In the genomic region with DNA sequence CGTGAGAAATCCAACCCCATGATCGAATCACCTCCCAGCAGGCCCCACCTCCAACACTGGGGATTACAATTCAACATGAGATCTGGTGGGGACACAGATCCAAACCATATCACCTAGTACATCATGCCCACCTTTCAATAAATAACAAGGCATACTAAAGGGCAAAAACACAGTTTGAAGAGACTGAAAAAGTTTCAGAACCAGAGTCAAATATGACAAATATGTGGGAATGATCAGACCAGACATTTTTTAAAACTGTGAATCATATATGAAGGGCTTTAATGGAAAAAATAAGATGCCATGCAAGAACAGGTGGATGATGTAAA, we compare ENCODE assay signal across 25 cellular contexts.
A peak's percentile ranks its signal among the peaks of the same experiment; 100 is the strongest.
DNase-seq lines count a peak whose midpoint lies in the region; ATAC-seq lines count a peak whose summit lies in the region.
"Had no signal": no experiment of that assay in that cellular context is flagged by ENCODE, and none has a peak within 500 bp of the region (broad histone marks: within the 10 kb centered on the region; RNA-seq: fewer than 3 reads in every experiment).

No MANE protein-coding gene starts in this region.

- H3K36me3 Mint-ChIP-seq in activated naive CD4-positive, alpha-beta T cell treated with anti-CD3 and anti-CD28 coated beads, Interleukin-2, amount 50 U/mL, for 72 hours: peaks cover 29 to 72% of the 10 kb centered on the region in 2 donors
- H3K36me3 Mint-ChIP-seq in activated T-helper 1 cell treated with anti-CD3 and anti-CD28 coated beads, Interleukin-12 subunit alpha, Interleukin-12 subunit beta, Interleukin-2, Interleukin-4 antibody, amounts not matched to agents 30 ng/mL and 10 ng/mL and 1 ng/mL, durations not matched to agents 14 hours and 24 hours and 36 hours (ENCODE audit: low read depth): peaks cover 46% of the 10 kb centered on the region
- H3K36me3 Mint-ChIP-seq in stimulated activated effector memory CD8-positive, alpha-beta T cell treated with anti-CD3 and anti-CD28 coated beads, Interleukin-12 subunit alpha, Interleukin-12 subunit beta, amount 100 ng/mL, for 72 hours: peaks cover 41% of the 10 kb centered on the region

- H3K27me3 Mint-ChIP-seq in activated T-helper 1 cell treated with anti-CD3 and anti-CD28 coated beads, Interleukin-12 subunit alpha, Interleukin-12 subunit beta, Interleukin-2, Interleukin-4 antibody, amounts not matched to agents 30 ng/mL and 10 ng/mL and 1 ng/mL, durations not matched to agents 14 hours and 24 hours and 36 hours (ENCODE audit: insufficient read depth): no peaks in the 10 kb centered on the region

- ATAC-seq in activated naive CD4-positive, alpha-beta T cell treated with anti-CD3 and anti-CD28 coated beads, Interleukin-2, amount 50 U/mL, for 72 hours: peak; percentile 50 to 59
- ATAC-seq in GM19023 (IDR thresholded peaks at IDR 0.05; ENCODE audit: unreplicated experiment): peak; percentile 19
- ATAC-seq in stimulated activated effector memory CD8-positive, alpha-beta T cell treated with anti-CD3 and anti-CD28 coated beads, Interleukin-12 subunit alpha, Interleukin-12 subunit beta, amount 100 ng/mL, for 72 hours: no peak
- ATAC-seq in GM18520 (IDR thresholded peaks at IDR 0.05; ENCODE audit: unreplicated experiment): no peak
- no peak for ATAC-seq in HG03565 (IDR thresholded peaks at IDR 0.05; ENCODE audit: unreplicated experiment)
- ATAC-seq: GM23338, Panc1, pancreas had no signal

- H3K27ac Mint-ChIP-seq in activated naive CD4-positive, alpha-beta T cell treated with anti-CD3 and anti-CD28 coated beads, Interleukin-2, amount 50 U/mL, for 72 hours: peak overlapping the region; percentile 45 to 62
- peak overlapping the region; percentile 2 for H3K27ac Mint-ChIP-seq in activated T-helper 1 cell treated with anti-CD3 and anti-CD28 coated beads, Interleukin-12 subunit alpha, Interleukin-12 subunit beta, Interleukin-2, Interleukin-4 antibody, amounts not matched to agents 30 ng/mL and 10 ng/mL and 1 ng/mL, durations not matched to agents 14 hours and 24 hours and 36 hours
- peak overlapping the region; percentile 35 for H3K27ac Mint-ChIP-seq in stimulated activated effector memory CD8-positive, alpha-beta T cell treated with anti-CD3 and anti-CD28 coated beads, Interleukin-12 subunit alpha, Interleukin-12 subunit beta, amount 100 ng/mL, for 72 hours
- H3K27ac Mint-ChIP-seq: nephron progenitor cell had no signal

- H3K4me1 Mint-ChIP-seq in activated T-helper 1 cell treated with anti-CD3 and anti-CD28 coated beads, Interleukin-12 subunit alpha, Interleukin-12 subunit beta, Interleukin-2, Interleukin-4 antibody, amounts not matched to agents 30 ng/mL and 10 ng/mL and 1 ng/mL, durations not matched to agents 14 hours and 24 hours and 36 hours (ENCODE audit: low read depth): peaks cover 63% of the 10 kb centered on the region
- peaks cover 31% of the 10 kb centered on the region for H3K4me1 Mint-ChIP-seq in stimulated activated effector memory CD8-positive, alpha-beta T cell treated with anti-CD3 and anti-CD28 coated beads, Interleukin-12 subunit alpha, Interleukin-12 subunit beta, amount 100 ng/mL, for 72 hours
- H3K4me1 Mint-ChIP-seq: GM23338, nephron progenitor cell had no signal

- intact Hi-C loops in activated T-helper 1 cell treated with anti-CD3 and anti-CD28 coated beads, Interleukin-12 subunit alpha, Interleukin-12 subunit beta, Interleukin-2, Interleukin-4 antibody, amounts not matched to agents 30 ng/mL and 10 ng/mL and 1 ng/mL, durations not matched to agents 14 hours and 24 hours and 36 hours (cut with micrococcal nuclease): no loop called here

- H3K4me3 Mint-ChIP-seq in activated T-helper 1 cell treated with anti-CD3 and anti-CD28 coated beads, Interleukin-12 subunit alpha, Interleukin-12 subunit beta, Interleukin-2, Interleukin-4 antibody, amounts not matched to agents 30 ng/mL and 10 ng/mL and 1 ng/mL, durations not matched to agents 14 hours and 24 hours and 36 hours: no peak overlapping the region
- H3K4me3 Mint-ChIP-seq in stimulated activated effector memory CD8-positive, alpha-beta T cell treated with anti-CD3 and anti-CD28 coated beads, Interleukin-12 subunit alpha, Interleukin-12 subunit beta, amount 100 ng/mL, for 72 hours: no peak overlapping the region
- H3K4me3 Mint-ChIP-seq: activated T-cell treated with anti-CD3 and anti-CD28 coated beads, Interleukin-2, amount 50 U/mL, for 4 hours; GM23338; nephron progenitor cell had no signal

- DNase-seq in activated naive CD4-positive, alpha-beta T cell treated with anti-CD3 and anti-CD28 coated beads, Interleukin-2, amount 50 U/mL, for 72 hours (ENCODE audit: low spot score in 2 of 2): no peak
- no peak for DNase-seq in activated naive CD4-positive, alpha-beta T cell (lab: John Stamatoyannopoulos, UW)
- no peak for DNase-seq in activated T-helper 1 cell treated with anti-CD3 and anti-CD28 coated beads, Interleukin-12 subunit alpha, Interleukin-12 subunit beta, Interleukin-2, Interleukin-4 antibody, amounts not matched to agents 30 ng/mL and 10 ng/mL and 1 ng/mL, durations not matched to agents 14 hours and 24 hours and 36 hours (ENCODE audit: low spot score)
- no peak for DNase-seq in stimulated activated effector memory CD8-positive, alpha-beta T cell treated with anti-CD3 and anti-CD28 coated beads, Interleukin-12 subunit alpha, Interleukin-12 subunit beta, amount 100 ng/mL, for 72 hours (ENCODE audit: low spot score in 2 of 2)
- no peak for DNase-seq in stimulated activated CD4-positive, alpha-beta T cell treated with anti-CD3 and anti-CD28 coated beads, Interleukin-2, amount 100 ng/mL, for 24 hours
- DNase-seq: activated T-cell treated with anti-CD3 and anti-CD28 coated beads, Interleukin-2, amount 50 U/mL, for 4 hours; C1 segment of cervical spinal cord; DMS79; gastrocnemius medialis; GF-D8; mucosa of descending colon; NCI-H1105; NCI-H1930; NCI-H526; nephron progenitor cell; NK-92 treated with Interleukin-12 subunit alpha and Interleukin-12 subunit beta, amount 100 ng/mL, for 24 hours; pancreas; SIG-M5; stimulated activated CD4-positive, alpha-beta T cell treated with anti-CD3 and anti-CD28 coated beads, Interleukin-2, amount 100 ng/mL, for 48 hours; SW 1271 had no signal

- peaks cover 1 to 11% of the 10 kb centered on the region in 2 donors for H3K9me3 Mint-ChIP-seq in activated naive CD4-positive, alpha-beta T cell treated with anti-CD3 and anti-CD28 coated beads, Interleukin-2, amount 50 U/mL, for 72 hours
- no peaks in the 10 kb centered on the region for H3K9me3 Mint-ChIP-seq in activated T-helper 1 cell treated with anti-CD3 and anti-CD28 coated beads, Interleukin-12 subunit alpha, Interleukin-12 subunit beta, Interleukin-2, Interleukin-4 antibody, amounts not matched to agents 30 ng/mL and 10 ng/mL and 1 ng/mL, durations not matched to agents 14 hours and 24 hours and 36 hours
- H3K9me3 Mint-ChIP-seq in stimulated activated effector memory CD8-positive, alpha-beta T cell treated with anti-CD3 and anti-CD28 coated beads, Interleukin-12 subunit alpha, Interleukin-12 subunit beta, amount 100 ng/mL, for 72 hours: no peaks in the 10 kb centered on the region
- H3K9me3 Mint-ChIP-seq: GM23338, nephron progenitor cell had no signal

Comparison
In these comparisons a context has a peak if more than half of its experiments do, and no peak if none do; other contexts are left out.
1. ATAC-seq: peak in activated naive CD4-positive, alpha-beta T cell treated with anti-CD3 and anti-CD28 coated beads, Interleukin-2, amount 50 U/mL, for 72 hours (2 of 2) and GM19023 (single experiment); none in stimulated activated effector memory CD8-positive, alpha-beta T cell treated with anti-CD3 and anti-CD28 coated beads, Interleukin-12 subunit alpha, Interleukin-12 subunit beta, amount 100 ng/mL, for 72 hours (single experiment), GM18520 (single experiment) and HG03565 (single experiment).
2. H3K27ac Mint-ChIP-seq: peak in every context shown above with its lines; median percentile 54 in activated naive CD4-positive, alpha-beta T cell treated with anti-CD3 and anti-CD28 coated beads, Interleukin-2, amount 50 U/mL, for 72 hours; 35 in stimulated activated effector memory CD8-positive, alpha-beta T cell treated with anti-CD3 and anti-CD28 coated beads, Interleukin-12 subunit alpha, Interleukin-12 subunit beta, amount 100 ng/mL, for 72 hours; 2 in activated T-helper 1 cell treated with anti-CD3 and anti-CD28 coated beads, Interleukin-12 subunit alpha, Interleukin-12 subunit beta, Interleukin-2, Interleukin-4 antibody, amounts not matched to agents 30 ng/mL and 10 ng/mL and 1 ng/mL, durations not matched to agents 14 hours and 24 hours and 36 hours.